ENCODE assay signal across 36 cellular contexts in the genomic region with DNA sequence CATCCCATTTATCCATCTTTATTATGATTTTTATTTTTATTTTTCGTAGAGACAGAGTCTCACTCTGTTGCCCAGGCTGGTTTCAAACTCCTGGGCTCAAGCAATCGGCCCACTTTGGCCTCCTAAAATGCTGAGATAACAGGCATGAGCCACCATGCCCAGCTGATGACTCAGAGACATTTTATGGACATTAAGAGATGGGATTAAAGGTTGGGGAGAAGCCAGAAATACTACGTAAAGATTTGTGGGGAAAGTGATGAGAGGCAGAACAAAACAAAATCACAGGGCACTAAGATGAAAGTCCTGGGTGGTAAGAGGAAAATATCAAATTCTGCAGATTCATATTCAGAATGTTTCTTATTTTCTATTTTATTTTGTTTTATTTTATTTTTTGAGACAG. TPM values are rescaled to one million over a fixed set of nuclear protein-coding genes. Genes with fewer than 3 reads are reported as not detected.
DNase-seq lines count a peak whose midpoint lies in the region; ATAC-seq, FAIRE-seq and TF ChIP-seq lines count a peak whose summit lies in the region.
"Had no signal": no experiment of that assay in that cellular context is flagged by ENCODE, and none has a peak within 500 bp of the region (broad histone marks: within the 10 kb centered on the region; RNA-seq: fewer than 3 reads in every experiment).

No MANE protein-coding gene starts in this region.

- no peaks in the 10 kb centered on the region for H3K27me3 Mint-ChIP-seq in endothelial cell (ENCODE audit: unreplicated experiment)
- peaks cover 6% of the 10 kb centered on the region for H3K27me3 Mint-ChIP-seq in GM23338 (ENCODE audit: insufficient read depth, low read depth, poor library complexity)
- H3K27me3 Mint-ChIP-seq: central memory CD8-positive, alpha-beta T cell had no signal

- H3K9me3 Mint-ChIP-seq in endothelial cell (ENCODE audit: unreplicated experiment) (no peaks in the 10 kb centered on the region), GM23338 (no peaks in the 10 kb centered on the region)
- H3K9me3 Mint-ChIP-seq: activated B cell treated with CpG ODN at 0.5 μM for 24 hours; activated naive CD8-positive, alpha-beta T cell treated with anti-CD3 and anti-CD28 coated beads, Interleukin-2, amount 10 ng/mL, durations not matched to agents 7 days and 5 days; activated T-cell treated with anti-CD3 and anti-CD28 coated beads, Interleukin-2, amount 50 U/mL, for 4 hours; central memory CD8-positive, alpha-beta T cell; effector memory CD8-positive, alpha-beta T cell; natural killer cell had no signal

- ATAC-seq in GM23338 = no peak
- ATAC-seq: activated T-cell treated with anti-CD3 and anti-CD28 coated beads, Interleukin-2, amount 50 U/mL, for 4 hours; effector memory CD8-positive, alpha-beta T cell; gastroesophageal sphincter; natural killer cell; right lobe of liver had no signal

- no peak overlapping the region for H3K4me3 Mint-ChIP-seq in endothelial cell (ENCODE audit: unreplicated experiment)
- no peak overlapping the region for H3K4me3 Mint-ChIP-seq in GM23338
- H3K4me3 Mint-ChIP-seq: activated B cell treated with CpG ODN at 0.5 μM for 24 hours; activated naive CD8-positive, alpha-beta T cell treated with anti-CD3 and anti-CD28 coated beads, Interleukin-2, amount 10 ng/mL, durations not matched to agents 7 days and 5 days; activated T-cell treated with anti-CD3 and anti-CD28 coated beads, Interleukin-2, amount 50 U/mL, for 4 hours; central memory CD8-positive, alpha-beta T cell; effector memory CD8-positive, alpha-beta T cell; natural killer cell had no signal

- no peak overlapping the region for H3K27ac Mint-ChIP-seq in endothelial cell (ENCODE audit: unreplicated experiment)
- no peak overlapping the region for H3K27ac Mint-ChIP-seq in GM23338
- H3K27ac Mint-ChIP-seq: activated B cell treated with CpG ODN at 0.5 μM for 24 hours; activated naive CD8-positive, alpha-beta T cell treated with anti-CD3 and anti-CD28 coated beads, Interleukin-2, amount 10 ng/mL, durations not matched to agents 7 days and 5 days; effector memory CD8-positive, alpha-beta T cell; natural killer cell had no signal

- no peak overlapping the region for H2AFZ ChIP-seq in GM23338

- H3K4me1 ChIP-seq in GM23338 (ENCODE audit: insufficient read depth) = no peaks in the 10 kb centered on the region
- H3K4me1 ChIP-seq: BLaER1, gastroesophageal sphincter, prostate gland, right lobe of liver, tibial nerve had no signal

- no peak for TF ChIP-seq CTCF in bronchial epithelial cell (IDR thresholded peaks at IDR 0.05; ENCODE audit: insufficient read depth, low read length, severe bottlenecking)
- TF ChIP-seq CTCF in endothelial cell (IDR thresholded peaks at IDR 0.05; ENCODE audit: unreplicated experiment) = no peak
- no peak for TF ChIP-seq CTCF in GM23338 (conservative IDR thresholded peaks at IDR 0.05; ENCODE audit: low read depth in 2 of 2)

- DNase-seq in ELR (ENCODE audit: low read depth) = peak; percentile 27
- DNase-seq in NCI-H226 = peak; percentile 22
- DNase-seq in bronchial epithelial cell (ENCODE audit: low read depth) = peak; percentile 21
- DNase-seq in skeletal muscle cell (ENCODE audit: low read depth) = peak; percentile 5
- no peak for DNase-seq in endothelial cell (ENCODE audit: low spot score)
- no peak for DNase-seq in T-helper 2 cell
- DNase-seq in GM23338 (ENCODE audit: low spot score) = no peak
- DNase-seq: activated B cell treated with CpG ODN at 0.5 μM for 24 hours; activated gamma-delta T cell; activated naive CD8-positive, alpha-beta T cell treated with anti-CD3 and anti-CD28 coated beads, Interleukin-2, amount 10 ng/mL, durations not matched to agents 7 days and 5 days; activated T-cell treated with anti-CD3 and anti-CD28 coated beads, Interleukin-2, amount 50 U/mL, for 4 hours; DMS153; effector memory CD8-positive, alpha-beta T cell; hippocampal formation; KG1; natural killer cell; NCI-H1436 treated with DMSO at 0.1 percent for 48 hours; NCI-H446; NCI-H774; nucleus accumbens; right lobe of liver; stimulated activated CD4-positive, alpha-beta T cell treated with anti-CD3 and anti-CD28 coated beads, Interleukin-4, amount 100 ng/mL, for 4 hours; T-helper 1 cell had no signal

- FAIRE-seq in bronchial epithelial cell (lab: Jason Lieb, UNC) = no peak
- FAIRE-seq: astrocyte, G401.6, RCC 7860 had no signal

- H3K27ac ChIP-seq in GM23338 (ENCODE audit: low read depth) = no peak overlapping the region
- H3K27ac ChIP-seq: BLaER1, gastroesophageal sphincter, prostate gland, right lobe of liver, tibial nerve had no signal

- H3K4me1 Mint-ChIP-seq in endothelial cell (ENCODE audit: unreplicated experiment) (no peaks in the 10 kb centered on the region), GM23338 (no peaks in the 10 kb centered on the region)
- H3K4me1 Mint-ChIP-seq: activated B cell treated with CpG ODN at 0.5 μM for 24 hours; activated naive CD8-positive, alpha-beta T cell treated with anti-CD3 and anti-CD28 coated beads, Interleukin-2, amount 10 ng/mL, durations not matched to agents 7 days and 5 days; central memory CD8-positive, alpha-beta T cell; natural killer cell had no signal

- H3K36me3 ChIP-seq in bronchial epithelial cell (ENCODE audit: control insufficient read depth, insufficient read depth, low read length) (no peaks in the 10 kb centered on the region), GM23338 (ENCODE audit: insufficient read depth) (no peaks in the 10 kb centered on the region)
- H3K36me3 ChIP-seq: BLaER1, gastroesophageal sphincter, prostate gland, right lobe of liver, tibial nerve had no signal

- H3K79me2 ChIP-seq in GM23338 (replicated peaks; ENCODE audit: insufficient read depth) = no peaks in the 10 kb centered on the region

- H3F3A ChIP-seq in GM23338 (replicated peaks; ENCODE audit: low read depth) = no peaks in the 10 kb centered on the region

- H3K4me3 ChIP-seq in bronchial epithelial cell (ENCODE audit: low read depth, low read length) (no peak overlapping the region), skeletal muscle cell (ENCODE audit: low read depth, low read length) (no peak overlapping the region), GM23338 (no peak overlapping the region)
- H3K4me3 ChIP-seq: BLaER1, gastroesophageal sphincter, lung, prostate gland, right lobe of liver, tibial nerve had no signal

- no peak overlapping the region for H3K4me2 ChIP-seq in GM23338
- H3K4me2 ChIP-seq: BLaER1 had no signal

- no peaks in the 10 kb centered on the region for H3K9me2 ChIP-seq in GM23338 (ENCODE audit: insufficient read depth)

- H3K36me3 Mint-ChIP-seq in endothelial cell (ENCODE audit: low read depth, unreplicated experiment) = no peaks in the 10 kb centered on the region
- H3K36me3 Mint-ChIP-seq in GM23338 (ENCODE audit: low read depth) = no peaks in the 10 kb centered on the region
- H3K36me3 Mint-ChIP-seq: natural killer cell had no signal

- H4K20me1 ChIP-seq in GM23338 (replicated peaks; ENCODE audit: insufficient read depth) = no peaks in the 10 kb centered on the region
- H4K20me1 ChIP-seq: BLaER1 had no signal

- peaks cover 4% of the 10 kb centered on the region for H3K27me3 ChIP-seq in bronchial epithelial cell (ENCODE audit: control insufficient read depth, insufficient read depth, low read length)
- H3K27me3 ChIP-seq in GM23338 (ENCODE audit: insufficient read depth) = peaks cover 13% of the 10 kb centered on the region; the same call in 1 of the 2 replicates
- H3K27me3 ChIP-seq: BLaER1, right lobe of liver, tibial nerve had no signal

TF ChIP-seq in GM23338, 12 proteins besides CTCF, POLR2A, EP300 and RAD21 (continues in another document):
- TF ChIP-seq ZNF331 (CRISPR knock-in tag; IDR thresholded peaks at IDR 0.05; ENCODE audit: low read depth) (no peak), EZH2 (IDR thresholded peaks at IDR 0.05; ENCODE audit: low read depth, unreplicated experiment) (no peak), JUNB (IDR thresholded peaks at IDR 0.05; ENCODE audit: unreplicated experiment) (no peak)

RNA-seq across cellular contexts. Expression of gene WNT8B, which starts 7.6 kb away (rescaled TPM):
- not detected in 2 replicates for total RNA-seq in bronchial epithelial cell
- total RNA-seq in endothelial cell (ENCODE audit: unreplicated experiment) = not detected
- total RNA-seq in GM23338 (2014; rRNA removed; shearing (Covaris generic)) = 1.3 and 1.9 TPM in 2 replicates
- polyA plus RNA-seq in GM23338 (2016; fragmentation: Nextera tagmentation; extraction: Ambion mirVana) = 0.26 and 0.74 TPM in 2 replicates
- total RNA-seq: activated B cell treated with CpG ODN at 0.5 μM for 24 hours, astrocyte, gastroesophageal sphincter, mononuclear cell, natural killer cell, SK-MEL-5, tibial nerve had no signal
- polyA plus RNA-seq: AG04450, esophagus had no signal

RNA-seq across cellular contexts. Expression of gene SEC31B, which starts 49.3 kb away (rescaled TPM):
- total RNA-seq in bronchial epithelial cell (1.6 and 1.7 TPM in 2 replicates), endothelial cell (ENCODE audit: unreplicated experiment) (13.2 TPM)
- total RNA-seq in GM23338 (2014; rRNA removed; shearing (Covaris generic)) = 5.8 and 6.7 TPM in 2 replicates
- 2.9 TPM in 2 replicates for polyA plus RNA-seq in GM23338 (2016; fragmentation: Nextera tagmentation; extraction: Ambion mirVana)

RNA-seq across cellular contexts. Expression of gene NDUFB8, which starts 59.3 kb away (rescaled TPM):
- total RNA-seq in bronchial epithelial cell (134 and 284 TPM in 2 replicates), endothelial cell (ENCODE audit: unreplicated experiment) (171 TPM)
- 131 and 133 TPM in 2 replicates for total RNA-seq in GM23338 (2014; rRNA removed; shearing (Covaris generic))
- 464 and 520 TPM in 2 replicates for polyA plus RNA-seq in GM23338 (2016; fragmentation: Nextera tagmentation; extraction: Ambion mirVana)

Comparison
In these comparisons a context has a peak if more than half of its experiments do, and no peak if none do; other contexts are left out.
1. DNase-seq: peak in ELR (single experiment), NCI-H226 (single experiment), bronchial epithelial cell (single experiment) and skeletal muscle cell (single experiment); none in endothelial cell (single experiment), T-helper 2 cell (0 of 5) and GM23338 (single experiment).